Comparison of ENCODE assay signal across 19 cellular contexts in genomic region chr12:132099739-132100138, GRCh38. TPM values are rescaled to one million over a fixed set of nuclear protein-coding genes. Genes with fewer than 3 reads are reported as not detected.
A peak's percentile ranks its signal among the peaks of the same experiment; 100 is the strongest.
DNase-seq lines count a peak whose midpoint lies in the region; ATAC-seq and TF ChIP-seq lines count a peak whose summit lies in the region.
"Had no signal": no experiment of that assay in that cellular context is flagged by ENCODE, and none has a peak within 500 bp of the region (broad histone marks: within the 10 kb centered on the region; RNA-seq: fewer than 3 reads in every experiment).

No MANE protein-coding gene starts in this region.

- H3K23ac ChIP-seq in neuronal stem cell (ENCODE audit: low read depth, low read length, poor library complexity), result no peak overlapping the region

- H2AFZ ChIP-seq in neuronal stem cell (ENCODE audit: low read length), result no peak overlapping the region
- H2AFZ ChIP-seq: GM23248 had no signal

- no peak overlapping the region for H4K91ac ChIP-seq in neuronal stem cell (ENCODE audit: low read depth, low read length, poor library complexity)

- H3K36me3 Mint-ChIP-seq in T-helper 17 cell (ENCODE audit: low read depth), result peaks cover 5% of the 10 kb centered on the region

- H3K9ac ChIP-seq in neuronal stem cell (ENCODE audit: low read depth, low read length, poor library complexity), result no peak overlapping the region
- H3K9ac ChIP-seq: BLaER1, GM23248 had no signal

- no peak overlapping the region for H2AK5ac ChIP-seq in neuronal stem cell (ENCODE audit: low read depth, low read length)

- no CpG with 5 or more reads among the region's 12 CpGs for WGBS in neuronal stem cell (ENCODE audit: extremely low coverage in 2 of 2, insufficient read length in 2 of 2, insufficient replicate concordance in 1 of 2), 2 donors
- WGBS in transverse colon (ENCODE audit: low coverage in 1 of 2), 2 donors, result 80 to 96% methylated on average over 1 to 10 of the region's 12 CpGs

- in situ Hi-C loops in transverse colon (cut with MboI; ENCODE audit: low pct_ligation_motif_present in 1 of 4, low pct_unique_long_range_greater_than_20kb in 1 of 4, low sequenced_read_pairs in 3 of 4), result no loop called here

- no peak overlapping the region for H3K4ac ChIP-seq in neuronal stem cell (ENCODE audit: low read length)

- peaks cover 1% of the 10 kb centered on the region for H3K79me1 ChIP-seq in neuronal stem cell (ENCODE audit: low read depth, low read length)

- H3K9me3 ChIP-seq in T-helper 17 cell (ENCODE audit: control insufficient read depth, low read length, poor library complexity, severe bottlenecking) (no peaks in the 10 kb centered on the region), neuronal stem cell (replicated peaks in 1 of 2; ENCODE audit: control insufficient read depth in 2 of 2, insufficient read depth in 1 of 2, low read depth in 1 of 2, low read length in 2 of 2) (peaks cover 0 to 10% of the 10 kb centered on the region in 2 donors), transverse colon (no peaks in the 10 kb centered on the region)
- H3K9me3 ChIP-seq: SJCRH30 had no signal

- intact Hi-C loops in Right ventricle myocardium inferior (cut with DNase I) (no loop called here), left ventricle myocardium superior (cut with micrococcal nuclease) (no loop called here), transverse colon (cut with DNase I; ENCODE audit: low total_unique reads) (no loop called here)

- DNase-seq in Right ventricle myocardium inferior (ENCODE audit: missing footprints) (no peak), left ventricle myocardium superior (no peak), T-helper 17 cell (no peak), neuronal stem cell (ENCODE audit: low spot score) (no peak), transverse colon (no peak), DMS 273 treated with DMSO at 0.1 percent for 48 hours (lab: John Stamatoyannopoulos, UW) (no peak)
- DNase-seq: CD4-positive, CD25-positive, alpha-beta regulatory T cell; GM23248; H7; KG1; MM.1S; NCI-H2029; NCI-H446; NCI-H524 treated with DMSO at 0.1 percent for 48 hours; NCI-H774; PC-3; SJCRH30 had no signal

- H3K36me3 ChIP-seq in neuronal stem cell (replicated peaks in 1 of 2; ENCODE audit: control insufficient read depth in 2 of 2, insufficient read depth in 2 of 2, low read length in 2 of 2), result peaks cover 6 to 44% of the 10 kb centered on the region in 2 donors
- H3K36me3 ChIP-seq in transverse colon, result no peaks in the 10 kb centered on the region

- no peak for TF ChIP-seq CTCF in transverse colon (IDR thresholded peaks at IDR 0.05)

- H3K14ac ChIP-seq in neuronal stem cell (ENCODE audit: low read length), result no peak overlapping the region

- H3K27ac Mint-ChIP-seq in T-helper 17 cell, result peak overlapping the region; percentile 54

- H3K27ac ChIP-seq in neuronal stem cell (replicated peaks; ENCODE audit: low read length) (no peak overlapping the region), transverse colon (no peak overlapping the region)
- H3K27ac ChIP-seq: GM23248, SJCRH30 had no signal

- H3K4me3 Mint-ChIP-seq in T-helper 17 cell, result no peak overlapping the region

- H3K4me1 ChIP-seq in neuronal stem cell (ENCODE audit: control insufficient read depth in 2 of 2, insufficient read depth in 1 of 2, low read depth in 1 of 2, low read length in 2 of 2) (peaks cover 0 to 3% of the 10 kb centered on the region in 2 donors), transverse colon (no peaks in the 10 kb centered on the region)
- H3K4me1 ChIP-seq: SJCRH30 had no signal

- peak overlapping the region; percentile 82 for H2BK5ac ChIP-seq in neuronal stem cell (ENCODE audit: low read length)

- no peak for TF ChIP-seq EP300 in transverse colon (IDR thresholded peaks at IDR 0.05; ENCODE audit: low read depth)

- H2BK120ac ChIP-seq in neuronal stem cell (ENCODE audit: low read depth, low read length), result no peak overlapping the region

- no peak for TF ChIP-seq POLR2A in transverse colon (IDR thresholded peaks at IDR 0.05)

- H3K27me3 ChIP-seq in neuronal stem cell (ENCODE audit: control insufficient read depth in 3 of 3, insufficient read depth in 3 of 3, low read depth in 1 of 3, low read length in 3 of 3), result no peaks in the 10 kb centered on the region
- no peaks in the 10 kb centered on the region for H3K27me3 ChIP-seq in transverse colon
- H3K27me3 ChIP-seq: BLaER1, SJCRH30 had no signal

- H3K4me1 Mint-ChIP-seq in T-helper 17 cell, result peaks cover 3% of the 10 kb centered on the region

- ATAC-seq in Right ventricle myocardium inferior (peak; percentile 3), left ventricle myocardium superior (no peak), T-helper 17 cell (no peak), GM21576 (IDR thresholded peaks at IDR 0.05; ENCODE audit: unreplicated experiment) (no peak)
- ATAC-seq: PC-3 had no signal

- H3K18ac ChIP-seq in neuronal stem cell (ENCODE audit: low read length), result no peak overlapping the region

- H3K4me2 ChIP-seq in neuronal stem cell (ENCODE audit: insufficient read depth, low read length, poor library complexity, severe bottlenecking), result no peak overlapping the region
- H3K4me2 ChIP-seq: BLaER1 had no signal

- H4K8ac ChIP-seq in neuronal stem cell (ENCODE audit: low read depth, low read length), result no peak overlapping the region

- H3K27me3 Mint-ChIP-seq in T-helper 17 cell, result no peaks in the 10 kb centered on the region
- H3K27me3 Mint-ChIP-seq: CD4-positive, CD25-positive, alpha-beta regulatory T cell had no signal

- no peak overlapping the region for H2BK15ac ChIP-seq in neuronal stem cell (ENCODE audit: low read length)

- H2BK12ac ChIP-seq in neuronal stem cell (ENCODE audit: low read length), result no peak overlapping the region

- no peak overlapping the region for H3K4me3 ChIP-seq in neuronal stem cell (ENCODE audit: low read length in 2 of 2)
- H3K4me3 ChIP-seq in transverse colon, result no peak overlapping the region
- H3K4me3 ChIP-seq: BLaER1, GM23248, SJCRH30 had no signal

RNA-seq across cellular contexts. Expression of gene DDX51, which starts 44.4 kb away (rescaled TPM):
- 10.4 TPM for total RNA-seq in Right ventricle myocardium inferior
- 8.6 TPM for total RNA-seq in left ventricle myocardium superior
- total RNA-seq in T-helper 17 cell, result 10 to 100 TPM; 38.2 to 40.9 TPM
- 8.5 TPM for polyA plus RNA-seq in neuronal stem cell (2013, experiment 1 of 2)
- polyA plus RNA-seq in neuronal stem cell (2013, experiment 2 of 2), result 8.6 TPM
- 10 to 100 TPM in 3 of 4 donors, 1 to 10 TPM in 1; 5.3 to 52.7 (median 21.2) TPM for total RNA-seq in transverse colon

RNA-seq across cellular contexts. Expression of gene NOC4L, which starts 44.5 kb away (rescaled TPM):
- total RNA-seq in Right ventricle myocardium inferior (9.2 TPM), left ventricle myocardium superior (12.1 TPM), T-helper 17 cell (10 to 100 TPM; 20.7 to 21.6 TPM), transverse colon (10 to 100 TPM in 2 of 4 donors, 1 to 10 TPM in 2; 5.2 to 12.6 (median 9.9) TPM)
- 24.2 TPM for polyA plus RNA-seq in neuronal stem cell (2013, experiment 1 of 2)
- polyA plus RNA-seq in neuronal stem cell (2013, experiment 2 of 2), result 24.1 TPM
